ENCODE assay signal across 21 cellular contexts in genomic region chr9:20815923-20816703, GRCh38.
DNase-seq lines count a peak whose midpoint lies in the region; ATAC-seq, FAIRE-seq and TF ChIP-seq lines count a peak whose summit lies in the region.
"Had no signal": no experiment of that assay in that cellular context is flagged by ENCODE, and none has a peak within 500 bp of the region (broad histone marks: within the 10 kb centered on the region; RNA-seq: fewer than 3 reads in every experiment).

No MANE protein-coding gene starts in this region.

- no peak for TF ChIP-seq POLR2A in esophagus muscularis mucosa (IDR thresholded peaks at IDR 0.05; ENCODE audit: low read depth)

- H3K9me3 Mint-ChIP-seq in mesothelial cell of epicardium, result peaks cover 26% of the 10 kb centered on the region
- H3K9me3 Mint-ChIP-seq: CD8-positive, alpha-beta T cell had no signal

- no peak overlapping the region for H2AFZ ChIP-seq in OCI-LY3 (ENCODE audit: low read depth, low read length)
- H2AFZ ChIP-seq: GM23248 had no signal

- TF ChIP-seq EP300 in esophagus muscularis mucosa (IDR thresholded peaks at IDR 0.05), result no peak

- intact Hi-C loops in esophagus muscularis mucosa (cut with DNase I), result no loop called here

- no peaks in the 10 kb centered on the region for H3K9me3 ChIP-seq in OCI-LY3 (ENCODE audit: insufficient read depth, low read length)
- H3K9me3 ChIP-seq in esophagus muscularis mucosa, result no peaks in the 10 kb centered on the region
- H3K9me3 ChIP-seq: HAP-1 had no signal

- 66% methylated on average over 5 of the region's 5 CpGs for WGBS in esophagus muscularis mucosa

- H3K9ac ChIP-seq in OCI-LY3 (ENCODE audit: low read length), result no peak overlapping the region
- H3K9ac ChIP-seq: GM23248 had no signal

- FAIRE-seq in endometrium (lab: Jason Lieb, UNC), result peak; percentile 85
- FAIRE-seq: G401.6 had no signal

- H3K4me1 ChIP-seq in OCI-LY3 (ENCODE audit: low read length), result peaks cover 33% of the 10 kb centered on the region
- H3K4me1 ChIP-seq in esophagus muscularis mucosa, result peaks cover 0 to 9% (median 6%) of the 10 kb centered on the region in 4 donors
- H3K4me1 ChIP-seq: HAP-1 had no signal

- no peaks in the 10 kb centered on the region for H3K27me3 ChIP-seq in OCI-LY3 (ENCODE audit: low read depth, low read length)
- no peaks in the 10 kb centered on the region for H3K27me3 ChIP-seq in esophagus muscularis mucosa

- no peaks in the 10 kb centered on the region for H4K20me1 ChIP-seq in OCI-LY3 (ENCODE audit: insufficient read depth, low read length)

- H3K27ac Mint-ChIP-seq in mesothelial cell of epicardium, result peak overlapping the region; percentile 29
- H3K27ac Mint-ChIP-seq: CD8-positive, alpha-beta T cell had no signal

- H3K36me3 ChIP-seq in OCI-LY3 (replicated peaks; ENCODE audit: low read depth, low read length) (no peaks in the 10 kb centered on the region), esophagus muscularis mucosa (peaks cover 0 to 7% (median 0%) of the 10 kb centered on the region in 4 donors)
- H3K36me3 ChIP-seq: HAP-1 had no signal

- TF ChIP-seq CTCF in OCI-LY3 (IDR thresholded peaks at IDR 0.05; ENCODE audit: low read depth, low read length), result no peak
- no peak for TF ChIP-seq CTCF in mesothelial cell of epicardium (IDR thresholded peaks at IDR 0.05; ENCODE audit: unreplicated experiment)
- no peak for TF ChIP-seq CTCF in esophagus muscularis mucosa (IDR thresholded peaks at IDR 0.05)

- no peaks in the 10 kb centered on the region for H3K79me2 ChIP-seq in OCI-LY3 (ENCODE audit: low read length)

- peak overlapping the region; percentile 61 for H3K4me2 ChIP-seq in OCI-LY3 (ENCODE audit: low read length)

- H3K36me3 Mint-ChIP-seq in mesothelial cell of epicardium, result peaks cover 39% of the 10 kb centered on the region

- H3K27me3 Mint-ChIP-seq in mesothelial cell of epicardium (ENCODE audit: low read depth), result no peaks in the 10 kb centered on the region

- H3K4me3 ChIP-seq in OCI-LY3 (ENCODE audit: low read length), result peak overlapping the region; percentile 43
- H3K4me3 ChIP-seq in esophagus muscularis mucosa, result no peak overlapping the region
- H3K4me3 ChIP-seq: GM23248, HAP-1 had no signal

- H3K4me1 Mint-ChIP-seq in mesothelial cell of epicardium, result peaks cover 9% of the 10 kb centered on the region

- DNase-seq in NCI-H2227 treated with DMSO at 0.1 percent for 48 hours (lab: John Stamatoyannopoulos, UW), result peak; percentile 22
- DNase-seq in NCI-H2227 (lab: John Stamatoyannopoulos, UW; ENCODE audit: unreplicated experiment), result no peak
- DNase-seq in mesothelial cell of epicardium (ENCODE audit: low spot score in 2 of 2, unreplicated experiment in 2 of 2), result no peak
- DNase-seq in esophagus muscularis mucosa (ENCODE audit: extremely low spot score), result no peak
- no peak for DNase-seq in kidney tubule cell (ENCODE audit: low spot score)
- DNase-seq: 8988T; C1 segment of cervical spinal cord; Calu3; CD8-positive, alpha-beta T cell; GM23248; KBM-7; NCI-H1092; NCI-H1436 treated with DMSO at 0.1 percent for 48 hours; NCI-H1930; NCI-H524 treated with DMSO at 0.1 percent for 48 hours had no signal

- no peak overlapping the region for H3K27ac ChIP-seq in OCI-LY3 (ENCODE audit: low read length)
- H3K27ac ChIP-seq in esophagus muscularis mucosa (replicated peaks in 1 of 4), result no peak overlapping the region
- H3K27ac ChIP-seq: GM23248 had no signal

- no peak for ATAC-seq in GM21528 (IDR thresholded peaks at IDR 0.05; ENCODE audit: low FRiP score, unreplicated experiment)
- ATAC-seq: CD8-positive, alpha-beta T cell; Right ventricle myocardium inferior had no signal

- no peak overlapping the region for H3K4me3 Mint-ChIP-seq in mesothelial cell of epicardium
- H3K4me3 Mint-ChIP-seq: CD8-positive, alpha-beta T cell had no signal
